1 cellular context compared by ENCODE assay signal in the genomic region with DNA sequence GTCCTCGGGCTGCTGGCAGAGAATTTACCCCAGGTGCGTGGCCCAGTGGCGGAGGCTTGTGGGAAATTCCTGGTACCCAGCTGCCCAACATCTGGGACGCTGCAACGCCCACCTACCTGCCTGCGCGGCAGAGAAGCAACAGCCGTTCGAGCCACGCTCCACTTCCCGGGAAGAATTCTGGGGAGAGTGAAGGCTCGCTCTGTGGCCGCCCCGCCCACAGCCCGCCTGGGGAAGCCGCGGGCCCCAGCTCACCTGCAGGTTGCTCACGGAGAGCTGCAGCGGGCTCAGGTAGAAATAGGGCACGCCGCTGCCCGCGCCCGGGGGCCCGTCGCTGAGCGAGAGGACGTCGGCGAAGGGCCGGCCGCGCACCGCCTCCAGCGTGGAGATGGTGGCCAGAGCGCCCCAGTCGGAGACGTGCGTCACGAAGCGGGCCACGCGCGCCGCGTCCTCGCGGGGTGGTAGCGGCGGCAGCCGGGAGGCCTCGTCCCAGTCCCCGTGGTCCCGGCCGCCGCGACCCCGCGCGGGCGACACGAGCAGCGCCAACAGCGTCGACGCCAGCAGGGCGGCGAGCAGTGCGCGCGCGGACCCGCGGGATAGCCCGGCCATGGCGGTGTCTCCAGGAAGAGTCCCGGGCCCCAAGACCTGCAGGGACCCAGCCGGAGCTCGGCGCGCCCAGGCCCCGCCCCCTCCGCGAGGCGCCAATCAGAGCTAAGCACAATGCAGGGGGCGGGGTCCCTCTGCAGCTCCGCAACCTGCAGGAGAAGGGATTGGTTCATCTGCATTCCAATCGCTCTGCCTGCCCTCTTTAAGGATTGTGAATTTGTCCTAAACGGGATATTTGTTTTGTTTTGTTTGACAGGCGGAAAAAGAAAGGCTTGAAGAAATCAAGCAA.
TF ChIP-seq lines count a peak whose summit lies in the region.

CREG1 (minus strand) TSS at position 627 of the 892 bp plus-strand sequence.

TF ChIP-seq in HepG2, 621 proteins besides CTCF, POLR2A, EP300 and RAD21 (continued from another document and continues in another):
- TF ChIP-seq, protein P1, sequence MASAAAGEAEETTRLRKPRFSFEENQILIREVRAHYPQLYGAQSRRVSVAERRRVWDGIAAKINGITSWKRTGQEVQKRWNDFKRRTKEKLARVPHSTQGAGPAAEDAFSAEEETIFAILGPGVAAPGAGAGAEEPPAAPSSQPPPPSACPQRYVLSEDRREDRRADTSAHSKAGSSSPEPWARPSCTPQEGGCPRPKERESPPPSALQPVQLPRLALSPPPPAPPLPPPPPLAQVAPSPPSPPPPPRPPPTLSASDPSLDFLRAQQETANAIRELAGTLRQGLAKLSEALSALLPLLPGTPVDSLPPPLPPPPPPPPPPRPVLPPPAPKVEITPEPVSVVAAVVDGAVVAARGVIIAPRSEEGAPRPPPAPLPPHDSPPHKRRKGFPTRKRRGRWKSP (CRISPR knock-in tag; IDR thresholded peaks at IDR 0.05), result no peak
- TF ChIP-seq, protein P2, sequence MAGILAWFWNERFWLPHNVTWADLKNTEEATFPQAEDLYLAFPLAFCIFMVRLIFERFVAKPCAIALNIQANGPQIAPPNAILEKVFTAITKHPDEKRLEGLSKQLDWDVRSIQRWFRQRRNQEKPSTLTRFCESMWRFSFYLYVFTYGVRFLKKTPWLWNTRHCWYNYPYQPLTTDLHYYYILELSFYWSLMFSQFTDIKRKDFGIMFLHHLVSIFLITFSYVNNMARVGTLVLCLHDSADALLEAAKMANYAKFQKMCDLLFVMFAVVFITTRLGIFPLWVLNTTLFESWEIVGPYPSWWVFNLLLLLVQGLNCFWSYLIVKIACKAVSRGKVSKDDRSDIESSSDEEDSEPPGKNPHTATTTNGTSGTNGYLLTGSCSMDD (CRISPR knock-in tag; IDR thresholded peaks at IDR 0.05), result peak; percentile 51; the same call in 1 of the 2 replicates
- TF ChIP-seq, protein P3, sequence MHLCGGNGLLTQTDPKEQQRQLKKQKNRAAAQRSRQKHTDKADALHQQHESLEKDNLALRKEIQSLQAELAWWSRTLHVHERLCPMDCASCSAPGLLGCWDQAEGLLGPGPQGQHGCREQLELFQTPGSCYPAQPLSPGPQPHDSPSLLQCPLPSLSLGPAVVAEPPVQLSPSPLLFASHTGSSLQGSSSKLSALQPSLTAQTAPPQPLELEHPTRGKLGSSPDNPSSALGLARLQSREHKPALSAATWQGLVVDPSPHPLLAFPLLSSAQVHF (CRISPR knock-in tag; IDR thresholded peaks at IDR 0.05), result no peak
- no peak; the same call in 1 of the 2 replicates for TF ChIP-seq CENPBD1 (CRISPR knock-in tag; IDR thresholded peaks at IDR 0.05; ENCODE audit: borderline replicate concordance, low read depth)
- no peak for TF ChIP-seq ARID2 (CRISPR knock-in tag; IDR thresholded peaks at IDR 0.05; ENCODE audit: borderline replicate concordance)
- no peak for TF ChIP-seq ZNF292 (CRISPR knock-in tag; IDR thresholded peaks at IDR 0.05; ENCODE audit: borderline replicate concordance, low read depth)
- no peak for TF ChIP-seq ADNP (CRISPR knock-in tag; IDR thresholded peaks at IDR 0.05)
- TF ChIP-seq ZKSCAN5 (CRISPR knock-in tag; IDR thresholded peaks at IDR 0.05), result no peak
- no peak for TF ChIP-seq DZIP1 (CRISPR knock-in tag; IDR thresholded peaks at IDR 0.05)
- TF ChIP-seq ATF3 (CRISPR knock-in tag; IDR thresholded peaks at IDR 0.05), result peak; percentile 44; the same call in 1 of the 2 replicates
- no peak for TF ChIP-seq CENPX (CRISPR knock-in tag; IDR thresholded peaks at IDR 0.05)
- peak; percentile 27; the same call in 1 of the 2 replicates for TF ChIP-seq TARDBP (CRISPR knock-in tag; IDR thresholded peaks at IDR 0.05)
- TF ChIP-seq NR0B2 (CRISPR knock-in tag; IDR thresholded peaks at IDR 0.05), result 0 out of 2 replicates have a peak, but pooled peaks have one; percentile 50
- TF ChIP-seq TCF7L2 (IDR thresholded peaks at IDR 0.05; ENCODE audit: low read depth, low read length), result no peak
- TF ChIP-seq ZNF724P (CRISPR knock-in tag; IDR thresholded peaks at IDR 0.05; ENCODE audit: borderline replicate concordance), result peak; percentile 71; the same call in 1 of the 2 replicates
- TF ChIP-seq NR3C1 (CRISPR knock-in tag; IDR thresholded peaks at IDR 0.05), result no peak
- TF ChIP-seq, protein P4, sequence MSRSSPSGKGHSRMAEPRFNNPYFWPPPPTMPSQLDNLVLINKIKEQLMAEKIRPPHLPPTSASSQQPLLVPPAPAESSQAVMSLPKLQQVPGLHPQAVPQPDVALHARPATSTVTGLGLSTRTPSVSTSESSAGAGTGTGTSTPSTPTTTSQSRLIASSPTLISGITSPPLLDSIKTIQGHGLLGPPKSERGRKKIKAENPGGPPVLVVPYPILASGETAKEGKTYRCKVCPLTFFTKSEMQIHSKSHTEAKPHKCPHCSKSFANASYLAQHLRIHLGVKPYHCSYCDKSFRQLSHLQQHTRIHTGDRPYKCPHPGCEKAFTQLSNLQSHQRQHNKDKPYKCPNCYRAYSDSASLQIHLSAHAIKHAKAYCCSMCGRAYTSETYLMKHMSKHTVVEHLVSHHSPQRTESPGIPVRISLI (CRISPR knock-in tag; IDR thresholded peaks at IDR 0.05; ENCODE audit: borderline replicate concordance), result no peak
- TF ChIP-seq TRIM24 (CRISPR knock-in tag; IDR thresholded peaks at IDR 0.05), result no peak
- TF ChIP-seq TFAP4 (IDR thresholded peaks at IDR 0.05; ENCODE audit: borderline replicate concordance, low read depth), result no peak
- no peak for TF ChIP-seq MZF1 (CRISPR knock-in tag; IDR thresholded peaks at IDR 0.05; ENCODE audit: borderline replicate concordance)
- TF ChIP-seq CC2D1A (CRISPR knock-in tag; IDR thresholded peaks at IDR 0.05), result no peak
- no peak for TF ChIP-seq GATAD1 (CRISPR knock-in tag; IDR thresholded peaks at IDR 0.05)
- TF ChIP-seq MEIS1 (CRISPR knock-in tag; IDR thresholded peaks at IDR 0.05; ENCODE audit: borderline replicate concordance), result no peak
- no peak for TF ChIP-seq NBN (conservative IDR thresholded peaks at IDR 0.05)
- no peak for TF ChIP-seq ZNF597 (CRISPR knock-in tag; IDR thresholded peaks at IDR 0.05)
- TF ChIP-seq ZFY (CRISPR knock-in tag; IDR thresholded peaks at IDR 0.05), result peak; percentile 92
- no peak for TF ChIP-seq SMAD9 (CRISPR knock-in tag; IDR thresholded peaks at IDR 0.05)
- no peak for TF ChIP-seq SIN3B (IDR thresholded peaks at IDR 0.05; ENCODE audit: low read length)
- peak; percentile 67; the same call in 1 of the 2 replicates for TF ChIP-seq ZMYM4 (CRISPR knock-in tag; IDR thresholded peaks at IDR 0.05)
- no peak for TF ChIP-seq SNAI1 (CRISPR knock-in tag; IDR thresholded peaks at IDR 0.05; ENCODE audit: borderline replicate concordance)
- TF ChIP-seq CAMTA2 (CRISPR knock-in tag; IDR thresholded peaks at IDR 0.05; ENCODE audit: borderline replicate concordance), result no peak
- TF ChIP-seq KDM6A (CRISPR knock-in tag; IDR thresholded peaks at IDR 0.05; ENCODE audit: low read depth), result no peak
- no peak for TF ChIP-seq ELK4 (CRISPR knock-in tag; IDR thresholded peaks at IDR 0.05; ENCODE audit: borderline replicate concordance)
- TF ChIP-seq, protein P5, sequence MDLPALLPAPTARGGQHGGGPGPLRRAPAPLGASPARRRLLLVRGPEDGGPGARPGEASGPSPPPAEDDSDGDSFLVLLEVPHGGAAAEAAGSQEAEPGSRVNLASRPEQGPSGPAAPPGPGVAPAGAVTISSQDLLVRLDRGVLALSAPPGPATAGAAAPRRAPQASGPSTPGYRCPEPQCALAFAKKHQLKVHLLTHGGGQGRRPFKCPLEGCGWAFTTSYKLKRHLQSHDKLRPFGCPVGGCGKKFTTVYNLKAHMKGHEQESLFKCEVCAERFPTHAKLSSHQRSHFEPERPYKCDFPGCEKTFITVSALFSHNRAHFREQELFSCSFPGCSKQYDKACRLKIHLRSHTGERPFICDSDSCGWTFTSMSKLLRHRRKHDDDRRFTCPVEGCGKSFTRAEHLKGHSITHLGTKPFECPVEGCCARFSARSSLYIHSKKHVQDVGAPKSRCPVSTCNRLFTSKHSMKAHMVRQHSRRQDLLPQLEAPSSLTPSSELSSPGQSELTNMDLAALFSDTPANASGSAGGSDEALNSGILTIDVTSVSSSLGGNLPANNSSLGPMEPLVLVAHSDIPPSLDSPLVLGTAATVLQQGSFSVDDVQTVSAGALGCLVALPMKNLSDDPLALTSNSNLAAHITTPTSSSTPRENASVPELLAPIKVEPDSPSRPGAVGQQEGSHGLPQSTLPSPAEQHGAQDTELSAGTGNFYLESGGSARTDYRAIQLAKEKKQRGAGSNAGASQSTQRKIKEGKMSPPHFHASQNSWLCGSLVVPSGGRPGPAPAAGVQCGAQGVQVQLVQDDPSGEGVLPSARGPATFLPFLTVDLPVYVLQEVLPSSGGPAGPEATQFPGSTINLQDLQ (CRISPR knock-in tag; IDR thresholded peaks at IDR 0.05), result no peak; the same call in 1 of the 2 replicates
- peak; percentile 83 for TF ChIP-seq ZNF138 (CRISPR knock-in tag; IDR thresholded peaks at IDR 0.05; ENCODE audit: low read depth)
- TF ChIP-seq MTF2 (CRISPR knock-in tag; IDR thresholded peaks at IDR 0.05; ENCODE audit: borderline replicate concordance), result no peak
- no peak for TF ChIP-seq MLLT10 (CRISPR knock-in tag; IDR thresholded peaks at IDR 0.05)
- peak; percentile 39; the same call in 1 of the 2 replicates for TF ChIP-seq HOMEZ (CRISPR knock-in tag; IDR thresholded peaks at IDR 0.05; ENCODE audit: low read depth)
- TF ChIP-seq SMC3 (IDR thresholded peaks at IDR 0.05; ENCODE audit: low read length), result no peak
- 0 out of 2 replicates have a peak, but pooled peaks have one; percentile 69 for TF ChIP-seq ZBTB42 (CRISPR knock-in tag; IDR thresholded peaks at IDR 0.05)
